ENCODE assay signal across 1 cellular context in genomic region chr16:57372372-57373116, GRCh38.
A peak's percentile ranks its signal among the peaks of the same experiment; 100 is the strongest.
TF ChIP-seq lines count a peak whose summit lies in the region.

TSS of gene CX3CL1 (plus strand) at chr16:57372490. CDS start at chr16:57372569, 79 bp downstream.

TF ChIP-seq in SK-N-SH, 30 proteins besides CTCF, POLR2A, EP300 and RAD21 (continued from another document):
- TF ChIP-seq CHD2 (IDR thresholded peaks at IDR 0.05; ENCODE audit: low read length, partially characterized antibody) (peak; percentile 84), NFIC (IDR thresholded peaks at IDR 0.05; ENCODE audit: borderline replicate concordance) (0 out of 2 replicates have a peak, but pooled peaks have one; percentile 6)
